28 cellular contexts compared by ENCODE assay signal in genomic region chr9:133524146-133524545, GRCh38. TPM values are rescaled to one million over a fixed set of nuclear protein-coding genes. Genes with fewer than 3 reads are reported as not detected.
"Had no signal": no experiment of that assay in that cellular context is flagged by ENCODE, and none has a peak within 500 bp of the region (broad histone marks: within the 10 kb centered on the region; RNA-seq: fewer than 3 reads in every experiment).

No MANE protein-coding gene starts in this region.

- H3K9me3 ChIP-seq: SJCRH30, SK-N-SH had no signal

- H3K4me2 ChIP-seq: KMS-11, SK-N-SH had no signal

- H3K27me3 ChIP-seq: SJCRH30 had no signal

- H3K9ac ChIP-seq: KMS-11, SK-N-SH had no signal

- H3K27ac ChIP-seq: brain microvascular endothelial cell, KMS-11, SJCRH30, VCaP had no signal

- ATAC-seq: activated CD8-positive, alpha-beta memory T cell treated with anti-CD3 and anti-CD28 coated beads, Interleukin-2, amount 10 ng/mL, durations not matched to agents 7 days and 5 days; activated CD8-positive, alpha-beta T cell treated with anti-CD3 and anti-CD28 coated beads, Interleukin-2, amount 10 ng/mL, durations not matched to agents 7 days and 5 days had no signal

- H3K36me3 ChIP-seq: brain microvascular endothelial cell, SJCRH30 had no signal

- DNase-seq: activated CD4-positive, alpha-beta T cell treated with anti-CD3 and anti-CD28 coated beads for 4 hours; activated CD8-positive, alpha-beta memory T cell treated with anti-CD3 and anti-CD28 coated beads, Interleukin-2, amount 10 ng/mL, durations not matched to agents 7 days and 5 days; activated CD8-positive, alpha-beta T cell treated with anti-CD3 and anti-CD28 coated beads, Interleukin-2, amount 10 ng/mL, durations not matched to agents 7 days and 5 days; activated effector memory CD4-positive, alpha-beta T cell treated with Interleukin-2 at 50 U/mL for 16 hours; activated naive CD4-positive, alpha-beta T cell; activated T-cell treated with anti-CD3 and anti-CD28 coated beads, Interleukin-2, amount 50 U/mL, for 24 hours; amygdala; brain microvascular endothelial cell; caudate nucleus; NCI-H1092; NCI-H1417; NCI-H1694 treated with DMSO at 0.1 percent for 48 hours; NCI-H2029 treated with DMSO at 0.1 percent for 48 hours; NCI-H345; NCI-H510A; NCI-H526 treated with DMSO at 0.1 percent for 48 hours; NCI-H82; SK-N-SH; T-helper 1 cell had no signal

- H3K4me3 ChIP-seq: SJCRH30 had no signal

RNA-seq across cellular contexts. Expression of gene MYMK, which starts 0.6 kb away (rescaled TPM):
- total RNA-seq: activated CD8-positive, alpha-beta memory T cell treated with anti-CD3 and anti-CD28 coated beads, Interleukin-2, amount 10 ng/mL, durations not matched to agents 7 days and 5 days; activated CD8-positive, alpha-beta T cell treated with anti-CD3 and anti-CD28 coated beads, Interleukin-2, amount 10 ng/mL, durations not matched to agents 7 days and 5 days; activated T-helper 1 cell treated with anti-CD3 and anti-CD28 coated beads, Interleukin-12 subunit alpha, Interleukin-12 subunit beta, Interleukin-2, Interleukin-4 antibody, amounts not matched to agents 30 ng/mL and 10 ng/mL and 1 ng/mL, durations not matched to agents 14 hours and 24 hours and 36 hours; astrocyte; MCF 10A; OCI-LY7; RPMI7951; T-helper 2 cell treated with Interferon-gamma antibody and Interleukin-4, amounts not matched to agents 100 ng/mL and 5 ng/mL, for 36 hours had no signal

RNA-seq across cellular contexts. Expression of gene ADAMTSL2, which starts 10.4 kb away (rescaled TPM):
- total RNA-seq: activated CD8-positive, alpha-beta memory T cell treated with anti-CD3 and anti-CD28 coated beads, Interleukin-2, amount 10 ng/mL, durations not matched to agents 7 days and 5 days; activated CD8-positive, alpha-beta T cell treated with anti-CD3 and anti-CD28 coated beads, Interleukin-2, amount 10 ng/mL, durations not matched to agents 7 days and 5 days; activated T-helper 1 cell treated with anti-CD3 and anti-CD28 coated beads, Interleukin-12 subunit alpha, Interleukin-12 subunit beta, Interleukin-2, Interleukin-4 antibody, amounts not matched to agents 30 ng/mL and 10 ng/mL and 1 ng/mL, durations not matched to agents 14 hours and 24 hours and 36 hours; MCF 10A; T-helper 2 cell treated with Interferon-gamma antibody and Interleukin-4, amounts not matched to agents 100 ng/mL and 5 ng/mL, for 36 hours had no signal
